ENCODE assay signal across 8 cellular contexts in genomic region chrX:116009871-116010710, GRCh38.
DNase-seq lines count a peak whose midpoint lies in the region; ATAC-seq and TF ChIP-seq lines count a peak whose summit lies in the region.

No MANE protein-coding gene starts in this region.

- H3K4me1 ChIP-seq in CD8-positive, alpha-beta memory T cell (ENCODE audit: insufficient read depth, low read length) = no peaks in the 10 kb centered on the region

- no peaks in the 10 kb centered on the region for H3K9me3 ChIP-seq in CD8-positive, alpha-beta memory T cell (ENCODE audit: low read length)

- H3K36me3 Mint-ChIP-seq in CD8-positive, alpha-beta memory T cell = no peaks in the 10 kb centered on the region

- no peak for TF ChIP-seq CTCF in GM20000 (IDR thresholded peaks at IDR 0.05; ENCODE audit: extremely low read depth, missing control alignments)

- CTCF ChIA-PET in CD8-positive, alpha-beta memory T cell (lab: Charles Lee) = no interaction called here

- no peaks in the 10 kb centered on the region for H3K36me3 ChIP-seq in CD8-positive, alpha-beta memory T cell (ENCODE audit: insufficient read depth, low read length)

- no peaks in the 10 kb centered on the region for H3K27me3 ChIP-seq in CD8-positive, alpha-beta memory T cell (ENCODE audit: insufficient read depth, low read length, poor library complexity, severe bottlenecking)

- intact Hi-C loops in left ventricle myocardium superior (cut with micrococcal nuclease) = no loop called here

- POLR2A ChIA-PET in CD8-positive, alpha-beta memory T cell (lab: Charles Lee) = no interaction called here

- H3K27me3 Mint-ChIP-seq in CD8-positive, alpha-beta memory T cell = peaks cover 0 to 16% of the 10 kb centered on the region in 2 donors

- H3K27ac Mint-ChIP-seq in CD8-positive, alpha-beta memory T cell = no peak overlapping the region

- H3K27ac ChIP-seq in CD8-positive, alpha-beta memory T cell (ENCODE audit: low read depth, low read length) = no peak overlapping the region

- DNase-seq in ELF-1 (ENCODE audit: low read depth, low spot score) (peak; percentile 70), GM20000 (ENCODE audit: low spot score) (peak; percentile 30), left ventricle myocardium superior (peak; percentile 21), hepatic stellate cell (ENCODE audit: low spot score) (no peak), NCI-H128 (lab: John Stamatoyannopoulos, UW; ENCODE audit: unreplicated experiment) (no peak)
- no peak for DNase-seq in effector CD8-positive, alpha-beta T cell (lab: John Stamatoyannopoulos, UW)
- DNase-seq in CD8-positive, alpha-beta memory T cell = no peak

- H3K9me3 Mint-ChIP-seq in CD8-positive, alpha-beta memory T cell = peaks cover 0 to 12% (median 9%) of the 10 kb centered on the region in 5 donors

- no peak overlapping the region for H3K4me3 ChIP-seq in CD8-positive, alpha-beta memory T cell (ENCODE audit: low read length)

- peak overlapping the region in 1 of 7 donors; percentile 15 for H3K4me3 Mint-ChIP-seq in CD8-positive, alpha-beta memory T cell

- ATAC-seq in HG03442 (IDR thresholded peaks at IDR 0.05; ENCODE audit: unreplicated experiment) (peak; percentile 71), left ventricle myocardium superior (peak; percentile 28)

- no peaks in the 10 kb centered on the region for H3K4me1 Mint-ChIP-seq in CD8-positive, alpha-beta memory T cell

Comparison
In these comparisons a context has a peak if more than half of its experiments do, and no peak if none do; other contexts are left out.
1. DNase-seq: peak in ELF-1 (single experiment), GM20000 (single experiment) and left ventricle myocardium superior (single experiment); none in effector CD8-positive, alpha-beta T cell (single experiment), hepatic stellate cell (single experiment), CD8-positive, alpha-beta memory T cell (0 of 5) and NCI-H128 (single experiment).